17 cellular contexts compared by ENCODE assay signal in the genomic region with DNA sequence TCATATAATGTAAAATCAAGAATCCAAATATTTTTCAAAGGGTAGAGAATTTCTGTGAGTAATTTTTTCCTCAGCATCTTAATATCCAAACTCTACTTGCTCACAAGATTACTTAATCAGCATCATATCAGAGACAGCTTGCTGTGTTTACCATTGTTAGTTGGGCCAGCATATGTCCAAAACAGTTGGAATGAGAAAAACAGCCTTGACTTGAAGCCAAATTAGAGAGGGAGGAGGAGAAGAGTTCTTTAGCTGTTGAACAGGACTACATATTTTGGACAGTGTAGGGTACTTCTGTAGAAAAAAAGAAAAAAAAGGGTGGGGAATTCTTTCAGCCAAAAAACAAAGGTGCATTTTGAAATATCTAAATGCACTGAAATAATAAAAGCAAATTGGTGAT.
A peak's percentile ranks its signal among the peaks of the same experiment; 100 is the strongest.
DNase-seq lines count a peak whose midpoint lies in the region; ATAC-seq, FAIRE-seq and TF ChIP-seq lines count a peak whose summit lies in the region.
"Had no signal": no experiment of that assay in that cellular context is flagged by ENCODE, and none has a peak within 500 bp of the region (broad histone marks: within the 10 kb centered on the region; RNA-seq: fewer than 3 reads in every experiment).

No MANE protein-coding gene starts in this region.

- H3K9me3 Mint-ChIP-seq in activated B cell treated with CpG ODN at 0.5 μM for 24 hours (no peaks in the 10 kb centered on the region), glutamatergic neuron (ENCODE audit: unreplicated experiment) (no peaks in the 10 kb centered on the region)
- H3K9me3 Mint-ChIP-seq: HFFc6 had no signal

- H3K9me3 ChIP-seq in small intestine (ENCODE audit: control insufficient read depth, low read depth), result no peaks in the 10 kb centered on the region

- no peak for FAIRE-seq in small intestine (lab: Jason Lieb, UNC)

- H3K27ac Mint-ChIP-seq in activated B cell treated with CpG ODN at 0.5 μM for 24 hours (peak overlapping the region; percentile 64), glutamatergic neuron (ENCODE audit: unreplicated experiment) (peak overlapping the region; percentile 93)
- H3K27ac Mint-ChIP-seq: HFFc6 had no signal

- H3K4me1 ChIP-seq in foreskin keratinocyte (no peaks in the 10 kb centered on the region), small intestine (ENCODE audit: control insufficient read depth in 2 of 2, insufficient read depth in 1 of 2, low read depth in 1 of 2, low read length in 1 of 2) (no peaks in the 10 kb centered on the region)

- H3K36me3 Mint-ChIP-seq in activated B cell treated with CpG ODN at 0.5 μM for 24 hours (ENCODE audit: low read depth), result peaks cover 15% of the 10 kb centered on the region
- H3K36me3 Mint-ChIP-seq in glutamatergic neuron (ENCODE audit: unreplicated experiment), result no peaks in the 10 kb centered on the region

- H3K4me1 Mint-ChIP-seq in activated B cell treated with CpG ODN at 0.5 μM for 24 hours, result peaks cover 56% of the 10 kb centered on the region
- H3K4me1 Mint-ChIP-seq in glutamatergic neuron (ENCODE audit: low read depth, unreplicated experiment), result peaks cover 29% of the 10 kb centered on the region

- H3K4me3 Mint-ChIP-seq in activated B cell treated with CpG ODN at 0.5 μM for 24 hours (no peak overlapping the region), glutamatergic neuron (ENCODE audit: unreplicated experiment) (peak overlapping the region; percentile 55)
- H3K4me3 Mint-ChIP-seq: HFFc6 had no signal

- ATAC-seq in activated B cell treated with CpG ODN at 0.5 μM for 24 hours (ENCODE audit: low read depth) (no peak), left lobe of liver (no peak), foreskin keratinocyte (no peak)
- ATAC-seq: Panc1 had no signal

- H3K27ac ChIP-seq in foreskin keratinocyte (no peak overlapping the region), small intestine (ENCODE audit: low read depth in 1 of 2, low read length in 1 of 2) (no peak overlapping the region)
- H3K27ac ChIP-seq: C4-2B, KMS-11 had no signal

- H3K36me3 ChIP-seq in small intestine (ENCODE audit: control insufficient read depth in 2 of 2, insufficient read depth in 2 of 2, low read length in 2 of 2), result no peaks in the 10 kb centered on the region

- no peaks in the 10 kb centered on the region for H3K27me3 Mint-ChIP-seq in activated B cell treated with CpG ODN at 0.5 μM for 24 hours
- H3K27me3 Mint-ChIP-seq in glutamatergic neuron (ENCODE audit: unreplicated experiment), result no peaks in the 10 kb centered on the region

- DNase-seq in AG10803 (ENCODE audit: low read depth) (peak; percentile 17), NCI-H2171 (lab: John Stamatoyannopoulos, UW) (peak; percentile 17), activated B cell treated with CpG ODN at 0.5 μM for 24 hours (no peak), glutamatergic neuron (no peak), T-helper 2 cell (no peak), left lobe of liver (ENCODE audit: low spot score) (no peak), foreskin keratinocyte (no peak), small intestine (no peak)
- DNase-seq: COR-L47, DMS53, GOT3, HFFc6, NCI-H1092, NCI-H774 had no signal

- H3K4me3 ChIP-seq in AG10803 (ENCODE audit: low read length) (no peak overlapping the region), small intestine (ENCODE audit: low read depth in 1 of 2, low read length in 2 of 2) (no peak overlapping the region)

- POLR2A ChIA-PET in activated B cell treated with CpG ODN at 0.5 μM for 24 hours (lab: Charles Lee), result no interaction called here

- CTCF ChIA-PET in activated B cell treated with CpG ODN at 0.5 μM for 24 hours (lab: Charles Lee), result interaction anchor here (2.0 to 2.4 kb wide), 2 partner anchors 35 to 209 kb away, joined by 4 to 6 read pairs; no protein-coding TSS in a partner anchor

- TF ChIP-seq CTCF in AG10803 (conservative IDR thresholded peaks at IDR 0.05; ENCODE audit: low read length) (no peak), activated B cell treated with CpG ODN at 0.5 μM for 24 hours (IDR thresholded peaks at IDR 0.05) (no peak), glutamatergic neuron (IDR thresholded peaks at IDR 0.05; ENCODE audit: partially characterized antibody, unreplicated experiment) (no peak), foreskin keratinocyte (conservative IDR thresholded peaks at IDR 0.05) (no peak)

- intact Hi-C loops in activated B cell treated with CpG ODN at 0.5 μM for 24 hours (cut with micrococcal nuclease), result no loop called here

- H3K27me3 ChIP-seq in foreskin keratinocyte (no peaks in the 10 kb centered on the region), small intestine (ENCODE audit: control insufficient read depth in 2 of 2, insufficient read depth in 2 of 2, low read length in 2 of 2) (no peaks in the 10 kb centered on the region)

Comparison
In these comparisons a context has a peak if more than half of its experiments do, and no peak if none do; other contexts are left out.
1. DNase-seq: peak in AG10803 (single experiment) and NCI-H2171 (single experiment); none in activated B cell treated with CpG ODN at 0.5 μM for 24 hours (single experiment), glutamatergic neuron (single experiment), T-helper 2 cell (0 of 5), left lobe of liver (single experiment), foreskin keratinocyte (0 of 2) and small intestine (single experiment).